In the genomic region with DNA sequence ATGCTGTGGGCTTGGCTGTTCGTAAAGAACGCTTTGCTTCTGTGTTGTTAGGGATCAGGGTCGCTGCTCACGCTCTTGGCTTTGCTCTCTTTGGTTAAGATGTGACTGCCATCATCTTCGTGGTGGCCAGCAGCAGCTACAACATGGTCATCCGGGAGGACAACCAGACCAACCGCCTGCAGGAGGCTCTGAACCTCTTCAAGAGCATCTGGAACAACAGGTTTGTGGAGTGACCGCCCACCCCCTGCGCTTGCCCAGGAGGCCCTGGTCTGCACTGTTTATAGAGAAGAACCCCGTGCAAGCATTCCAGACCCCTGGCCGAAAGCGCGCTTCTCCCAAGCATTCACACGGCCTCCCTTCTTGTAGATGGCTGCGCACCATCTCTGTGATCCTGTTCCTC, we compare ENCODE assay signal across 14 cellular contexts. TPM values are rescaled to one million over a fixed set of nuclear protein-coding genes. Genes with fewer than 3 reads are reported as not detected.
"Had no signal": no experiment of that assay in that cellular context is flagged by ENCODE, and none has a peak within 500 bp of the region (broad histone marks: within the 10 kb centered on the region; RNA-seq: fewer than 3 reads in every experiment).

No MANE protein-coding gene starts in this region.

- ATAC-seq: natural killer cell treated with Interleukin-12 subunit alpha and Interleukin-12 subunit beta and Interleukin-15 and Interleukin-18, amount 100 ng/mL, for 72 hours; sciatic nerve had no signal

- H3K9me3 ChIP-seq: esophagus muscularis mucosa, prostate gland, spleen had no signal

- H3K4me3 ChIP-seq: esophagus muscularis mucosa, prostate gland, spleen had no signal

- DNase-seq: activated CD4-positive, CD25-positive, alpha-beta regulatory T cell treated with anti-CD3 and anti-CD28 coated beads, Interleukin-2, amount 50 U/mL, for 72 hours; activated naive CD4-positive, alpha-beta T cell treated with anti-CD3 and anti-CD28 coated beads, Interleukin-2, amount 50 U/mL, for 16 hours; activated T-cell treated with anti-CD3 and anti-CD28 coated beads for 4 hours; caudate nucleus; hippocampal formation; mesendoderm; spleen; T-helper 1 cell had no signal

- FAIRE-seq: colon had no signal

- H3K27me3 ChIP-seq: esophagus muscularis mucosa, spleen had no signal

- H3K27ac ChIP-seq: prostate gland had no signal

RNA-seq across cellular contexts. Expression of a gene that starts 58.9 kb away (rescaled TPM):
- total RNA-seq: glomerular endothelial cell had no signal
